8 cellular contexts compared by ENCODE assay signal in the genomic region with DNA sequence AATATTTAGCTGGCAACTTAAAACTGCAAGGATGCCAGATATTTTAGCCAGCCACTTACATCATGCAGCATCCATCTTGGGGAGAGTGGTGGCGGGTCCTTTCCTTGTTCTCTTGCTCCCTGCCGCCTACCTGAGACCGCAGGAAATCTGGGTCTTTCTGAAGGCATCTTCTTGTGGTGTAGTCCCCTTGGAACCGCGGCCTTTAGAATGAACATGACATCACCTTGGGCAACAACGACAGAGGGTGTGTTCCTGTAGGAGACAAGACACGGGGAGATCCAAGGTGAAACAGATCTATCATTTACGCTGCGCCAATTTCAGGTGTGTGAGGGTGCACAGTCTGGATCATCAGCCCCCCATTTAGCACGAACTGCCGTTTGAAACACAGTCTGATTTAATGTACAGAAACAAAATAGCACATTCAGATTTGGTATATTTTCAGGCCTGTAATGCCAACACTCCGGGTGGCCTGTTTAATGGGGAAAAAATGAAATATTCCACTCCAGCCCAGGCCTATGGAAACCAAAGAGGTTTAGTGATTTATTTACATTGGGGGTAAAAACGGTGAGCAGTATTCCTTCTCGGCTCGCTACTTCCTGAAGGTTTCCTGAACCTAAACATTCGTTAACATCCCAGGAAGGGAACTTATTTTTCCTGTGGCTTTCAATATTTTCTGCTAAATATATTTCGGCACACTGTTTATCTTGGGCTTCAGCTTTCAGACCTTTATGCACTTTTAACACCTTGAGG. TPM values are rescaled to one million over a fixed set of nuclear protein-coding genes. Genes with fewer than 3 reads are reported as not detected.
DNase-seq lines count a peak whose midpoint lies in the region; ATAC-seq, FAIRE-seq and TF ChIP-seq lines count a peak whose summit lies in the region.

No MANE protein-coding gene starts in this region.

- H3K36me3 ChIP-seq in Caco-2 (ENCODE audit: control insufficient read depth, insufficient read depth, low read length) (no peaks in the 10 kb centered on the region), ascending aorta (no peaks in the 10 kb centered on the region), mesenchymal stem cell (ENCODE audit: control insufficient read depth in 1 of 2, insufficient read depth in 2 of 2, low read depth in 1 of 2, low read length in 2 of 2) (no peaks in the 10 kb centered on the region)

- H2BK5ac ChIP-seq in mesenchymal stem cell (ENCODE audit: low read depth, low read length, poor library complexity, severe bottlenecking) = peak overlapping the region; percentile 67

- no peak overlapping the region for H2AFZ ChIP-seq in mesenchymal stem cell (ENCODE audit: low read depth, low read length)

- peak overlapping the region; percentile 75 to 99 for H2BK12ac ChIP-seq in mesenchymal stem cell (ENCODE audit: low read length in 2 of 2)

- peak overlapping the region; percentile 96 for H4K8ac ChIP-seq in mesenchymal stem cell (ENCODE audit: low read length)

- CTCF ChIA-PET in Caco-2 (lab: Charles Lee) = no interaction called here

- TF ChIP-seq CTCF in Caco-2 (IDR thresholded peaks at IDR 0.05; ENCODE audit: insufficient read depth in 1 of 2, low read depth in 1 of 2, low read length in 1 of 2, severe bottlenecking in 1 of 2, unreplicated experiment in 1 of 2) (no peak), ascending aorta (IDR thresholded peaks at IDR 0.05) (no peak)

- peak overlapping the region; percentile 91 for H3K9ac ChIP-seq in mesenchymal stem cell (ENCODE audit: low read length)

- ATAC-seq in HG03432 (IDR thresholded peaks at IDR 0.05; ENCODE audit: unreplicated experiment) (no peak), GM21526 (IDR thresholded peaks at IDR 0.05; ENCODE audit: low FRiP score, unreplicated experiment) (no peak)

- peak overlapping the region in 1 of 2 experiments; percentile 1 for H3K14ac ChIP-seq in mesenchymal stem cell (ENCODE audit: low read length in 2 of 2)

- DNase-seq in Caco-2 (no peak), NCI-H1417 (lab: John Stamatoyannopoulos, UW) (peak; percentile 69 to 94 (median 87)), ascending aorta (ENCODE audit: low spot score in 2 of 2) (no peak), mesenchymal stem cell (peak; percentile 33), urothelium cell line (ENCODE audit: low spot score) (peak; percentile 36), SW 1271 (lab: John Stamatoyannopoulos, UW) (no peak)

- FAIRE-seq in urothelium cell line (lab: Jason Lieb, UNC) = peak; percentile 9

- WGBS in mesenchymal stem cell = 17% methylated on average over 14 of the region's 17 CpGs

- H2AK5ac ChIP-seq in mesenchymal stem cell (ENCODE audit: low read length, severe bottlenecking) = peak overlapping the region; percentile 51

- no peak overlapping the region for H3K23ac ChIP-seq in mesenchymal stem cell (ENCODE audit: low read length in 2 of 2)

- no peaks in the 10 kb centered on the region for H3K9me3 ChIP-seq in Caco-2
- no peaks in the 10 kb centered on the region for H3K9me3 ChIP-seq in ascending aorta
- H3K9me3 ChIP-seq in mesenchymal stem cell (ENCODE audit: control insufficient read depth, low read length) = no peaks in the 10 kb centered on the region

- H2BK120ac ChIP-seq in mesenchymal stem cell (ENCODE audit: low read depth, low read length) = peak overlapping the region; percentile 98

- no peak overlapping the region for H3K4me2 ChIP-seq in mesenchymal stem cell (ENCODE audit: low read length, poor library complexity, severe bottlenecking)

- BruUV-seq in Caco-2 (replicated peaks; lab: Mats Ljungman, UMichigan) = no TSS peak

- peak overlapping the region; percentile 57 to 99 for H3K4ac ChIP-seq in mesenchymal stem cell (ENCODE audit: low read depth in 1 of 2, low read length in 2 of 2)

- H3K9me3 Mint-ChIP-seq in Caco-2 (ENCODE audit: unreplicated experiment) = no peaks in the 10 kb centered on the region

- peak overlapping the region; percentile 95 to 99 for H3K18ac ChIP-seq in mesenchymal stem cell (ENCODE audit: low read depth in 1 of 2, low read length in 2 of 2)

- H3K4me1 Mint-ChIP-seq in Caco-2 (ENCODE audit: low read depth, unreplicated experiment) = peaks cover 53% of the 10 kb centered on the region

- peaks cover 43% of the 10 kb centered on the region for H3K4me1 ChIP-seq in Caco-2
- H3K4me1 ChIP-seq in ascending aorta = peaks cover 31 to 80% of the 10 kb centered on the region in 2 donors
- H3K4me1 ChIP-seq in mesenchymal stem cell (ENCODE audit: control insufficient read depth, insufficient read depth, low read depth, low read length) = peaks cover 50% of the 10 kb centered on the region

- peak overlapping the region; percentile 80 for H3K4me3 Mint-ChIP-seq in Caco-2 (ENCODE audit: unreplicated experiment)

- intact Hi-C loops in Caco-2 (cut with micrococcal nuclease; ENCODE audit: unreplicated experiment) (loop anchor here (1.0 to 5.0 kb wide), 2 partner anchors 18 to 74 kb away; no protein-coding TSS in a partner anchor), ascending aorta (cut with DNase I) (loop anchor here (1.0 to 10.0 kb wide), 5 partner anchors 13 to 1056 kb away; a partner anchor contains a TSS)

- H3K27ac ChIP-seq in ascending aorta = peak overlapping the region; percentile 78 to 88
- peak overlapping the region; percentile 89 for H3K27ac ChIP-seq in mesenchymal stem cell (ENCODE audit: low read length, poor library complexity, severe bottlenecking)

- peak overlapping the region; percentile 83 for H3K27ac Mint-ChIP-seq in Caco-2 (ENCODE audit: unreplicated experiment)

- H4K91ac ChIP-seq in mesenchymal stem cell (ENCODE audit: low read length) = peak overlapping the region; percentile 99

- H2BK15ac ChIP-seq in mesenchymal stem cell (ENCODE audit: low read depth, poor library complexity, severe bottlenecking) = peak overlapping the region; percentile 83

- POLR2A ChIA-PET in Caco-2 (lab: Charles Lee) = interaction anchor here (1.1 kb wide), 1 partner anchor 79 kb away, joined by 3 read pairs; no protein-coding TSS in a partner anchor

- H3K79me1 ChIP-seq in mesenchymal stem cell (replicated peaks; ENCODE audit: low read length, poor library complexity, severe bottlenecking) = peaks cover 4% of the 10 kb centered on the region

- H3K36me3 Mint-ChIP-seq in Caco-2 (ENCODE audit: insufficient read depth, unreplicated experiment) = no peaks in the 10 kb centered on the region

- no peaks in the 10 kb centered on the region for H3K27me3 ChIP-seq in Caco-2 (replicated peaks; ENCODE audit: control insufficient read depth, insufficient read depth, low read length)
- no peaks in the 10 kb centered on the region for H3K27me3 ChIP-seq in ascending aorta
- H3K27me3 ChIP-seq in mesenchymal stem cell (ENCODE audit: control insufficient read depth in 1 of 2, insufficient read depth in 1 of 2, low read length in 2 of 2) = no peaks in the 10 kb centered on the region

- H3K27me3 Mint-ChIP-seq in Caco-2 (ENCODE audit: insufficient read depth, unreplicated experiment) = no peaks in the 10 kb centered on the region

- H3K4me3 ChIP-seq in Caco-2 (ENCODE audit: low read depth, low read length) (no peak overlapping the region), ascending aorta (peak overlapping the region in 1 of 2 donors; percentile 59), mesenchymal stem cell (ENCODE audit: insufficient read depth in 1 of 2, low read depth in 1 of 2, low read length in 2 of 2) (peak overlapping the region in 1 of 2 experiments; percentile 65)

RNA-seq across cellular contexts. Expression of a gene that starts 12.7 kb away (rescaled TPM):
- total RNA-seq in Caco-2 (2022) (24.1 and 24.7 TPM in 2 replicates), ascending aorta (68.1 TPM)
- polyA plus RNA-seq in mesenchymal stem cell (2013, experiment 1 of 2) = 49.1 TPM
- 48.1 TPM for polyA plus RNA-seq in mesenchymal stem cell (2013, experiment 2 of 2)

RNA-seq across cellular contexts. Expression of a gene that starts 56.9 kb away (rescaled TPM):
- total RNA-seq in Caco-2 (2022) (12.8 and 15.4 TPM in 2 replicates), ascending aorta (5.0 TPM)
- 8.8 TPM for polyA plus RNA-seq in mesenchymal stem cell (2013, experiment 1 of 2)
- polyA plus RNA-seq in mesenchymal stem cell (2013, experiment 2 of 2) = 8.8 TPM

Comparison
In these comparisons a context has a peak if more than half of its experiments do, and no peak if none do; other contexts are left out.
1. DNase-seq: peak in NCI-H1417 (3 of 3), mesenchymal stem cell (single experiment) and urothelium cell line (single experiment); none in Caco-2 (0 of 2), ascending aorta (0 of 2) and SW 1271 (0 of 2).